Comparison of ENCODE assay signal across 11 cellular contexts in genomic region chr5:171432581-171433351, GRCh38. TPM values are rescaled to one million over a fixed set of nuclear protein-coding genes. Genes with fewer than 3 reads are reported as not detected.
"Had no signal": no experiment of that assay in that cellular context is flagged by ENCODE, and none has a peak within 500 bp of the region (broad histone marks: within the 10 kb centered on the region; RNA-seq: fewer than 3 reads in every experiment).

No MANE protein-coding gene starts in this region.

- H3K36me3 ChIP-seq: pancreas, tibial nerve had no signal

- DNase-seq: activated CD4-positive, alpha-beta T cell treated with anti-CD3 and anti-CD28 coated beads, Interleukin-2, amount 50 U/mL, for 1 hour; activated naive CD4-positive, alpha-beta T cell treated with anti-CD3 and anti-CD28 coated beads for 36 hours; stimulated activated CD4-positive, alpha-beta T cell treated with anti-CD3 and anti-CD28 coated beads, Interleukin-15, amount 100 ng/mL, for 24 hours; stimulated activated CD4-positive, alpha-beta T cell treated with anti-CD3 and anti-CD28 coated beads, Interleukin-4, amount 100 ng/mL, for 1 hour; stimulated activated naive CD4-positive, alpha-beta T cell treated with Interleukin-2 at 50 U/mL for 16 hours; substantia nigra; T-helper 17 cell had no signal

- H3K27me3 Mint-ChIP-seq: T-helper 17 cell had no signal

- H3K4me1 ChIP-seq: tibial nerve had no signal

- H3K27me3 ChIP-seq: pancreas, tibial nerve had no signal

- H3K9me3 ChIP-seq: pancreas, tibial nerve had no signal

- H3K27ac ChIP-seq: pancreas, tibial nerve had no signal

- H3K27ac Mint-ChIP-seq: activated naive CD4-positive, alpha-beta T cell treated with anti-CD3 and anti-CD28 coated beads for 36 hours; T-helper 17 cell had no signal

- H3K4me3 Mint-ChIP-seq: activated naive CD4-positive, alpha-beta T cell treated with anti-CD3 and anti-CD28 coated beads for 36 hours; neural crest cell; T-helper 17 cell had no signal

- H3K4me3 ChIP-seq: pancreas, tibial nerve had no signal

- ATAC-seq: pancreas, T-helper 17 cell had no signal

- H3K9me3 Mint-ChIP-seq: activated naive CD4-positive, alpha-beta T cell treated with anti-CD3 and anti-CD28 coated beads for 36 hours; neural crest cell had no signal

RNA-seq across cellular contexts. Expression of gene FGF18, which starts 13.3 kb away (rescaled TPM):
- total RNA-seq: bronchial epithelial cell had no signal
